ENCODE assay signal across 10 cellular contexts in the genomic region with DNA sequence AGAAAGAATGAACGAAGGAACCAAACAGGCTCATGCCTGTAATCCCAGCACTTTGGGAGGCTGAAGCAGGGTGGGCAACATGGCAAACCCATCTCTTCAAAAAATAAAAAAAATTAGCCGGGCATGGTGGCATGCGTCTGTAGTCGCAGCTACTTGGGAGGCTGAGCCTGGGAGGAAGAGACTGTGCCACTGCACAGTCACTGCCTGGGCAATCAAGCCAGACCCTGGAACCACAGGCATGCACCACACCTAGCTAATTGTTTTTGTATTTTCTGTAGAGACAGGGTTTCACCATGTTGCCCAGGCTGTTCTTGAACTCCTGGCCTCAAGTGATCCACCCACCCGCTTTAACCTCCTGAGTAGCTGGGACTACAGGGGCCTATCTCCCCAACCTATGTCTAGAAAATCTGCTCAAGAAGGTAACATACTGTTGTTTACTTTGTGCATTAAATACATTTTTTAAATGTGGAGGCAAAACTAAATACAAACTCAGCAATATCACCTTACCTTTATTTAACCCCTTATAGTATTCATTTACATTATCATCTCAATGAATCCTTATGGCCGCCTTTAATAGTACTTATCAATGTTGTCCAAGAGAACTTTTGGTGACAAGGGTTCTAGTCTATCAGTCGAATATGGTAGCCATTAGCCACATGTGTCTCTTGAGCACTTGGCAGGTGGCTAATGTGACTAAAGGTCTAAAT. TPM values are rescaled to one million over a fixed set of nuclear protein-coding genes. Genes with fewer than 3 reads are reported as not detected.
DNase-seq lines count a peak whose midpoint lies in the region; ATAC-seq and TF ChIP-seq lines count a peak whose summit lies in the region.
"Had no signal": no experiment of that assay in that cellular context is flagged by ENCODE, and none has a peak within 500 bp of the region (broad histone marks: within the 10 kb centered on the region; RNA-seq: fewer than 3 reads in every experiment).

No MANE protein-coding gene starts in this region.

- no peaks in the 10 kb centered on the region for H3K9me3 Mint-ChIP-seq in activated naive CD4-positive, alpha-beta T cell treated with anti-CD3 and anti-CD28 coated beads, Interleukin-2, amount 50 U/mL, for 24 hours
- H3K9me3 Mint-ChIP-seq in activated T-helper 1 cell treated with anti-CD3 and anti-CD28 coated beads, Interleukin-12 subunit alpha, Interleukin-12 subunit beta, Interleukin-2, Interleukin-4 antibody, amounts not matched to agents 30 ng/mL and 10 ng/mL and 1 ng/mL, durations not matched to agents 14 hours and 24 hours and 36 hours, result no peaks in the 10 kb centered on the region

- H3K4me3 Mint-ChIP-seq in activated naive CD4-positive, alpha-beta T cell treated with anti-CD3 and anti-CD28 coated beads, Interleukin-2, amount 50 U/mL, for 24 hours, result peak overlapping the region; percentile 79
- H3K4me3 Mint-ChIP-seq in activated T-helper 1 cell treated with anti-CD3 and anti-CD28 coated beads, Interleukin-12 subunit alpha, Interleukin-12 subunit beta, Interleukin-2, Interleukin-4 antibody, amounts not matched to agents 30 ng/mL and 10 ng/mL and 1 ng/mL, durations not matched to agents 14 hours and 24 hours and 36 hours, result peak overlapping the region; percentile 71

- H3K27me3 ChIP-seq in transverse colon, result no peaks in the 10 kb centered on the region
- H3K27me3 ChIP-seq in upper lobe of left lung, result no peaks in the 10 kb centered on the region

- H3K27me3 Mint-ChIP-seq in activated naive CD4-positive, alpha-beta T cell treated with anti-CD3 and anti-CD28 coated beads, Interleukin-2, amount 50 U/mL, for 24 hours, result no peaks in the 10 kb centered on the region
- no peaks in the 10 kb centered on the region for H3K27me3 Mint-ChIP-seq in activated T-helper 1 cell treated with anti-CD3 and anti-CD28 coated beads, Interleukin-12 subunit alpha, Interleukin-12 subunit beta, Interleukin-2, Interleukin-4 antibody, amounts not matched to agents 30 ng/mL and 10 ng/mL and 1 ng/mL, durations not matched to agents 14 hours and 24 hours and 36 hours (ENCODE audit: insufficient read depth)

- H3K27ac ChIP-seq in transverse colon, result peak overlapping the region; percentile 91 to 96 (median 94)
- peak overlapping the region in 1 of 4 donors; percentile 64 for H3K27ac ChIP-seq in upper lobe of left lung

- H3K4me1 Mint-ChIP-seq in activated naive CD4-positive, alpha-beta T cell treated with anti-CD3 and anti-CD28 coated beads, Interleukin-2, amount 50 U/mL, for 24 hours, result peaks cover 38% of the 10 kb centered on the region
- H3K4me1 Mint-ChIP-seq in activated T-helper 1 cell treated with anti-CD3 and anti-CD28 coated beads, Interleukin-12 subunit alpha, Interleukin-12 subunit beta, Interleukin-2, Interleukin-4 antibody, amounts not matched to agents 30 ng/mL and 10 ng/mL and 1 ng/mL, durations not matched to agents 14 hours and 24 hours and 36 hours (ENCODE audit: low read depth), result peaks cover 38% of the 10 kb centered on the region

- intact Hi-C loops in activated T-helper 1 cell treated with anti-CD3 and anti-CD28 coated beads, Interleukin-12 subunit alpha, Interleukin-12 subunit beta, Interleukin-2, Interleukin-4 antibody, amounts not matched to agents 30 ng/mL and 10 ng/mL and 1 ng/mL, durations not matched to agents 14 hours and 24 hours and 36 hours (cut with micrococcal nuclease), result loop anchor here (5.0 to 10.0 kb wide), 2 partner anchors 244 to 403 kb away; a partner anchor contains a TSS
- intact Hi-C loops in transverse colon (cut with DNase I; ENCODE audit: low total_unique reads), result no loop called here

- H3K36me3 ChIP-seq in transverse colon, result peaks cover 0 to 46% (median 22%) of the 10 kb centered on the region in 4 donors
- H3K36me3 ChIP-seq in upper lobe of left lung, result peaks cover 16 to 64% (median 55%) of the 10 kb centered on the region in 4 donors

- H3K9me3 ChIP-seq in transverse colon (no peaks in the 10 kb centered on the region), upper lobe of left lung (no peaks in the 10 kb centered on the region)

- no peak for ATAC-seq in upper lobe of left lung (ENCODE audit: low FRiP score in 2 of 2)
- no peak for ATAC-seq in GM18517 (IDR thresholded peaks at IDR 0.05; ENCODE audit: unreplicated experiment)

- 56 to 64% methylated on average over 4 to 7 of the region's 7 CpGs for WGBS in transverse colon (ENCODE audit: low coverage in 1 of 2), 2 donors
- WGBS in upper lobe of left lung, 2 donors, result 60 to 76% methylated on average over 7 of the region's 7 CpGs

- peaks cover 11% of the 10 kb centered on the region for H3K36me3 Mint-ChIP-seq in activated naive CD4-positive, alpha-beta T cell treated with anti-CD3 and anti-CD28 coated beads, Interleukin-2, amount 50 U/mL, for 24 hours
- peaks cover 41% of the 10 kb centered on the region for H3K36me3 Mint-ChIP-seq in activated T-helper 1 cell treated with anti-CD3 and anti-CD28 coated beads, Interleukin-12 subunit alpha, Interleukin-12 subunit beta, Interleukin-2, Interleukin-4 antibody, amounts not matched to agents 30 ng/mL and 10 ng/mL and 1 ng/mL, durations not matched to agents 14 hours and 24 hours and 36 hours (ENCODE audit: low read depth)

- H3K27ac Mint-ChIP-seq in activated naive CD4-positive, alpha-beta T cell treated with anti-CD3 and anti-CD28 coated beads, Interleukin-2, amount 50 U/mL, for 24 hours, result peak overlapping the region; percentile 55
- no peak overlapping the region for H3K27ac Mint-ChIP-seq in activated T-helper 1 cell treated with anti-CD3 and anti-CD28 coated beads, Interleukin-12 subunit alpha, Interleukin-12 subunit beta, Interleukin-2, Interleukin-4 antibody, amounts not matched to agents 30 ng/mL and 10 ng/mL and 1 ng/mL, durations not matched to agents 14 hours and 24 hours and 36 hours

- TF ChIP-seq EP300 in transverse colon (IDR thresholded peaks at IDR 0.05; ENCODE audit: low read depth) (no peak), upper lobe of left lung (IDR thresholded peaks at IDR 0.05) (no peak)

- H3K4me3 ChIP-seq in transverse colon (peak overlapping the region in 3 of 4 donors; percentile 4 to 89 (median 11)), upper lobe of left lung (peak overlapping the region in 1 of 4 donors; percentile 89)

- DNase-seq in activated naive CD4-positive, alpha-beta T cell treated with Interleukin-2 at 50 U/mL for 16 hours, result no peak
- no peak for DNase-seq in activated T-helper 1 cell treated with anti-CD3 and anti-CD28 coated beads, Interleukin-12 subunit alpha, Interleukin-12 subunit beta, Interleukin-2, Interleukin-4 antibody, amounts not matched to agents 30 ng/mL and 10 ng/mL and 1 ng/mL, durations not matched to agents 14 hours and 24 hours and 36 hours (ENCODE audit: low spot score)
- DNase-seq in iris pigment epithelial cell (ENCODE audit: low read depth), result peak; percentile 28
- DNase-seq in transverse colon, result peak; percentile 63
- no peak for DNase-seq in HUDEP-2 (lab: John Stamatoyannopoulos, UW; ENCODE audit: unreplicated experiment in 76 of 76)
- no peak for DNase-seq in upper lobe of left lung
- DNase-seq: NCI-H2227 treated with DMSO at 0.1 percent for 48 hours had no signal

- peaks cover 30 to 57% (median 43%) of the 10 kb centered on the region in 4 donors for H3K4me1 ChIP-seq in transverse colon
- peaks cover 38 to 49% (median 42%) of the 10 kb centered on the region in 4 donors for H3K4me1 ChIP-seq in upper lobe of left lung

- TF ChIP-seq POLR2A in transverse colon (IDR thresholded peaks at IDR 0.05) (peak; percentile 36), upper lobe of left lung (IDR thresholded peaks at IDR 0.05) (no peak)

- in situ Hi-C loops in transverse colon (cut with MboI; ENCODE audit: low pct_ligation_motif_present in 1 of 4, low pct_unique_long_range_greater_than_20kb in 1 of 4, low sequenced_read_pairs in 3 of 4), result loop anchor here in 2 of 4 donors (10.0 kb wide), 1 partner anchor 53 kb away; no protein-coding TSS in a partner anchor

- TF ChIP-seq CTCF in transverse colon (IDR thresholded peaks at IDR 0.05), result no peak
- TF ChIP-seq CTCF in upper lobe of left lung (IDR thresholded peaks at IDR 0.05), result no peak

RNA-seq across cellular contexts. Expression of a gene that starts 2.7 kb away (rescaled TPM):
- 80.1 and 81.8 TPM in 2 replicates for total RNA-seq in activated T-helper 1 cell treated with anti-CD3 and anti-CD28 coated beads, Interleukin-12 subunit alpha, Interleukin-12 subunit beta, Interleukin-2, Interleukin-4 antibody, amounts not matched to agents 30 ng/mL and 10 ng/mL and 1 ng/mL, durations not matched to agents 14 hours and 24 hours and 36 hours
- total RNA-seq in transverse colon, result 100 to 1,000 TPM in 2 of 4 donors, 10 to 100 TPM in 2; 76.2 to 158 (median 98.7) TPM
- total RNA-seq in upper lobe of left lung, result 100 to 1,000 TPM in 1 of 6 donors, 10 to 100 TPM in 5; 30.4 to 105 (median 37.6) TPM

RNA-seq across cellular contexts. Expression of a gene that starts 10.0 kb away (rescaled TPM):
- total RNA-seq in activated T-helper 1 cell treated with anti-CD3 and anti-CD28 coated beads, Interleukin-12 subunit alpha, Interleukin-12 subunit beta, Interleukin-2, Interleukin-4 antibody, amounts not matched to agents 30 ng/mL and 10 ng/mL and 1 ng/mL, durations not matched to agents 14 hours and 24 hours and 36 hours, result 0.16 TPM in 1 of 2 replicates, not detected in the other
- total RNA-seq in transverse colon (10 to 100 TPM in 1 of 4 donors, 1 to 10 TPM in 2, under 1 TPM in 1; 0.80 to 11.6 (median 2.5) TPM), upper lobe of left lung (not detected)
- total RNA-seq: myocyte had no signal

RNA-seq across cellular contexts. Expression of a gene that starts 20.3 kb away (rescaled TPM):
- total RNA-seq in activated T-helper 1 cell treated with anti-CD3 and anti-CD28 coated beads, Interleukin-12 subunit alpha, Interleukin-12 subunit beta, Interleukin-2, Interleukin-4 antibody, amounts not matched to agents 30 ng/mL and 10 ng/mL and 1 ng/mL, durations not matched to agents 14 hours and 24 hours and 36 hours, result 20.2 and 22.3 TPM in 2 replicates
- total RNA-seq in transverse colon (10 to 100 TPM in 3 of 4 donors, 1 to 10 TPM in 1; 6.4 to 23.7 (median 17.0) TPM), upper lobe of left lung (10 to 100 TPM; 26.3 to 67.1 (median 45.1) TPM)

RNA-seq across cellular contexts. Expression of a gene that starts 46.9 kb away (rescaled TPM):
- total RNA-seq in activated T-helper 1 cell treated with anti-CD3 and anti-CD28 coated beads, Interleukin-12 subunit alpha, Interleukin-12 subunit beta, Interleukin-2, Interleukin-4 antibody, amounts not matched to agents 30 ng/mL and 10 ng/mL and 1 ng/mL, durations not matched to agents 14 hours and 24 hours and 36 hours, result 221 and 222 TPM in 2 replicates
- 100 to 1,000 TPM; 107 to 244 (median 169) TPM for total RNA-seq in transverse colon
- total RNA-seq in upper lobe of left lung, result 100 to 1,000 TPM; 198 to 969 (median 229) TPM

Comparison
In these comparisons a context has a peak if more than half of its experiments do, and no peak if none do; other contexts are left out.
1. DNase-seq: peak in iris pigment epithelial cell (single experiment) and transverse colon (single experiment); none in activated naive CD4-positive, alpha-beta T cell treated with Interleukin-2 at 50 U/mL for 16 hours (single experiment), activated T-helper 1 cell treated with anti-CD3 and anti-CD28 coated beads, Interleukin-12 subunit alpha, Interleukin-12 subunit beta, Interleukin-2, Interleukin-4 antibody, amounts not matched to agents 30 ng/mL and 10 ng/mL and 1 ng/mL, durations not matched to agents 14 hours and 24 hours and 36 hours (single experiment), HUDEP-2 (0 of 76) and upper lobe of left lung (0 of 2).